3 cellular contexts compared by ENCODE assay signal in genomic region chr4:2429945-2430757, GRCh38. TPM values are rescaled to one million over a fixed set of nuclear protein-coding genes. Genes with fewer than 3 reads are reported as not detected.
"Had no signal": no experiment of that assay in that cellular context is flagged by ENCODE, and none has a peak within 500 bp of the region (broad histone marks: within the 10 kb centered on the region; RNA-seq: fewer than 3 reads in every experiment).

No MANE protein-coding gene starts in this region.

RNA-seq across cellular contexts. Expression of gene CFAP99, which starts 11.4 kb away (rescaled TPM):
- total RNA-seq: kidney epithelial cell; left ventricle myocardium inferior; naive thymus-derived CD8-positive, alpha-beta T cell had no signal
